Comparison of ENCODE assay signal across 8 cellular contexts in genomic region chr9:125646222-125647100, GRCh38.
A peak's percentile ranks its signal among the peaks of the same experiment; 100 is the strongest.
DNase-seq lines count a peak whose midpoint lies in the region; ATAC-seq and TF ChIP-seq lines count a peak whose summit lies in the region.

No MANE protein-coding gene starts in this region.

- H3K9me3 Mint-ChIP-seq in activated naive CD4-positive, alpha-beta T cell treated with anti-CD3 and anti-CD28 coated beads for 36 hours: no peaks in the 10 kb centered on the region

- no peak for ATAC-seq in thoracic aorta (ENCODE audit: insufficient number of reproducible peaks, low FRiP score, low read depth)
- no peak for ATAC-seq in HG03460 (IDR thresholded peaks at IDR 0.05; ENCODE audit: unreplicated experiment)

- no peak for TF ChIP-seq CTCF in SK-N-SH (IDR thresholded peaks at IDR 0.05)
- TF ChIP-seq CTCF in fibroblast of the aortic adventitia (IDR thresholded peaks at IDR 0.05; ENCODE audit: insufficient read depth, low read length): no peak
- TF ChIP-seq CTCF in thoracic aorta (IDR thresholded peaks at IDR 0.05): no peak

- H3K4me3 ChIP-seq in SK-N-SH (ENCODE audit: low read depth in 2 of 2, low read length in 1 of 2): peak overlapping the region in 1 of 2 experiments; percentile 41; a peak in 2 of 4 replicates
- H3K4me3 ChIP-seq in fibroblast of the aortic adventitia (ENCODE audit: low read depth, low read length): no peak overlapping the region
- peak overlapping the region; percentile 4 for H3K4me3 ChIP-seq in thoracic aorta

- peaks cover 54% of the 10 kb centered on the region for H3F3A ChIP-seq in SK-N-SH (replicated peaks; ENCODE audit: insufficient read depth)

- intact Hi-C loops in activated naive CD4-positive, alpha-beta T cell treated with anti-CD3 and anti-CD28 coated beads for 36 hours (cut with micrococcal nuclease): loop anchor here (1.0 to 5.0 kb wide), 4 partner anchors 14 to 449 kb away; no protein-coding TSS in a partner anchor

- TF ChIP-seq RAD21 in SK-N-SH (IDR thresholded peaks at IDR 0.05; ENCODE audit: low read length): no peak

- peak overlapping the region; percentile 47 for H3K4me3 Mint-ChIP-seq in activated naive CD4-positive, alpha-beta T cell treated with anti-CD3 and anti-CD28 coated beads for 36 hours

- no peak for DNase-seq in activated naive CD4-positive, alpha-beta T cell treated with anti-CD3 and anti-CD28 coated beads for 36 hours
- DNase-seq in activated naive CD4-positive, alpha-beta T cell (lab: John Stamatoyannopoulos, UW): no peak
- DNase-seq in SK-N-SH (peak; percentile 45), fibroblast of the aortic adventitia (ENCODE audit: low read depth) (peak; percentile 44), thoracic aorta (ENCODE audit: low spot score) (no peak), erythroblast (lab: John Stamatoyannopoulos, UW) (no peak), NCI-H226 (no peak)

- H3K4me2 ChIP-seq in SK-N-SH: peak overlapping the region; percentile 70

- H3K27ac ChIP-seq in SK-N-SH (ENCODE audit: low read depth in 2 of 2, low read length in 1 of 2) (peak overlapping the region; percentile 48 to 98; a peak in 3 of 4 replicates), thoracic aorta (peak overlapping the region in 1 of 2 donors; percentile 5)

- H4K20me1 ChIP-seq in SK-N-SH (ENCODE audit: insufficient read depth): no peaks in the 10 kb centered on the region

- peak overlapping the region; percentile 27; the same call in 1 of the 2 replicates for H3K9ac ChIP-seq in SK-N-SH

- H3K4me1 ChIP-seq in SK-N-SH (ENCODE audit: control insufficient read depth in 1 of 2, insufficient read depth in 2 of 2, low read depth in 1 of 2, low read length in 1 of 2) (peaks cover 18 to 30% of the 10 kb centered on the region in 2 experiments), thoracic aorta (ENCODE audit: control insufficient read depth in 1 of 2, low read depth in 2 of 2) (peaks cover 0 to 9% of the 10 kb centered on the region in 2 donors)

- H2AFZ ChIP-seq in SK-N-SH (ENCODE audit: low read depth): 0 out of 2 replicates have a peak overlapping the region, but pooled peaks have one; percentile 14

- H3K36me3 ChIP-seq in SK-N-SH (replicated peaks in 1 of 2; ENCODE audit: control insufficient read depth in 1 of 2, insufficient read depth in 2 of 2, low read length in 1 of 2) (peaks cover 0 to 2% of the 10 kb centered on the region in 2 experiments), thoracic aorta (no peaks in the 10 kb centered on the region)

- POLR2A ChIA-PET in SK-N-SH (lab: Yijun Ruan, JAX): no interaction called here

- H3K9me2 ChIP-seq in SK-N-SH: no peaks in the 10 kb centered on the region

- peaks cover 4% of the 10 kb centered on the region for H3K36me3 Mint-ChIP-seq in activated naive CD4-positive, alpha-beta T cell treated with anti-CD3 and anti-CD28 coated beads for 36 hours (ENCODE audit: low read depth)

- TF ChIP-seq POLR2A in erythroblast (IDR thresholded peaks at IDR 0.05; ENCODE audit: low read length): no peak

- H3K27me3 ChIP-seq in SK-N-SH (ENCODE audit: insufficient read depth): no peaks in the 10 kb centered on the region
- no peaks in the 10 kb centered on the region for H3K27me3 ChIP-seq in thoracic aorta (replicated peaks; ENCODE audit: insufficient read depth)

- H3K9me3 ChIP-seq in SK-N-SH (no peaks in the 10 kb centered on the region), thoracic aorta (no peaks in the 10 kb centered on the region)

- WGBS in SK-N-SH (ENCODE audit: low lambda C conversion rate): 19% methylated on average over 7 of the region's 7 CpGs

- peak; percentile 49 to 93; a peak in 3 of 4 replicates for TF ChIP-seq EP300 in SK-N-SH (IDR thresholded peaks at IDR 0.05; ENCODE audit: borderline replicate concordance in 1 of 2, low read depth in 1 of 2, low read length in 1 of 2)

- peaks cover 85% of the 10 kb centered on the region for H3K79me2 ChIP-seq in SK-N-SH (ENCODE audit: insufficient read depth)

- peaks cover 79% of the 10 kb centered on the region for H3K4me1 Mint-ChIP-seq in activated naive CD4-positive, alpha-beta T cell treated with anti-CD3 and anti-CD28 coated beads for 36 hours (ENCODE audit: low read depth)

- no peaks in the 10 kb centered on the region for H3K27me3 Mint-ChIP-seq in activated naive CD4-positive, alpha-beta T cell treated with anti-CD3 and anti-CD28 coated beads for 36 hours (ENCODE audit: low read depth)

- peak overlapping the region; percentile 37 for H3K27ac Mint-ChIP-seq in activated naive CD4-positive, alpha-beta T cell treated with anti-CD3 and anti-CD28 coated beads for 36 hours

- CTCF ChIA-PET in activated naive CD4-positive, alpha-beta T cell treated with anti-CD3 and anti-CD28 coated beads for 36 hours (lab: Charles Lee): interaction anchor here (0.7 to 0.8 kb wide), 2 partner anchors 24 to 239 kb away, joined by 3 to 4 read pairs; no protein-coding TSS in a partner anchor
- CTCF ChIA-PET in SK-N-SH (lab: Yijun Ruan, JAX): interaction anchor here (0.6 to 1.4 kb wide), 4 partner anchors 7 to 88 kb away, joined by 3 to 5 read pairs (median 3); no protein-coding TSS in a partner anchor

TF ChIP-seq in SK-N-SH, 30 proteins besides CTCF, POLR2A, EP300 and RAD21 (continues in another document):
- peak; percentile 93; the same call in 1 of the 2 replicates for TF ChIP-seq SIN3A (IDR thresholded peaks at IDR 0.05; ENCODE audit: borderline replicate concordance, low read depth, low read length)
- no peak for TF ChIP-seq USF1 (IDR thresholded peaks at IDR 0.05; ENCODE audit: borderline replicate concordance, low read depth)
- no peak for TF ChIP-seq GABPA (IDR thresholded peaks at IDR 0.05; ENCODE audit: low read depth)
- TF ChIP-seq FOXJ3 (CRISPR knock-in tag; IDR thresholded peaks at IDR 0.05): no peak
- TF ChIP-seq PBX3 (IDR thresholded peaks at IDR 0.05): peak; percentile 94
- TF ChIP-seq MXI1 (IDR thresholded peaks at IDR 0.05; ENCODE audit: low read depth, low read length): peak; percentile 90
- TF ChIP-seq ZBTB33 (IDR thresholded peaks at IDR 0.05; ENCODE audit: borderline replicate concordance, low read depth): 0 out of 2 replicates have a peak, but pooled peaks have one; percentile 33
- no peak for TF ChIP-seq CHD2 (IDR thresholded peaks at IDR 0.05; ENCODE audit: low read length, partially characterized antibody)
- no peak for TF ChIP-seq MEF2A (IDR thresholded peaks at IDR 0.05; ENCODE audit: borderline replicate concordance, low read depth)
- no peak for TF ChIP-seq NRF1 (IDR thresholded peaks at IDR 0.05; ENCODE audit: low read depth, low read length)
- no peak for TF ChIP-seq SMC3 (IDR thresholded peaks at IDR 0.05; ENCODE audit: low read depth, low read length)
- TF ChIP-seq EZH2phosphoT487 (IDR thresholded peaks at IDR 0.05; ENCODE audit: borderline replicate concordance, low read depth): no peak
- 0 out of 2 replicates have a peak, but pooled peaks have one; percentile 38 for TF ChIP-seq MAX (IDR thresholded peaks at IDR 0.05; ENCODE audit: low read depth)
- peak; percentile 75 for TF ChIP-seq POLR2AphosphoS5 (IDR thresholded peaks at IDR 0.05; ENCODE audit: low read depth, low read length)
- TF ChIP-seq RCOR1 (IDR thresholded peaks at IDR 0.05; ENCODE audit: low read length): peak; percentile 90
- no peak for TF ChIP-seq YY1 (IDR thresholded peaks at IDR 0.05; ENCODE audit: low read depth)
- no peak for TF ChIP-seq USF2 (IDR thresholded peaks at IDR 0.05; ENCODE audit: borderline replicate concordance, low read depth, low read length)
- TF ChIP-seq FOXM1 (IDR thresholded peaks at IDR 0.05; ENCODE audit: low read depth): no peak
- no peak for TF ChIP-seq TAF1 (IDR thresholded peaks at IDR 0.05; ENCODE audit: borderline replicate concordance, low read depth, low read length)

Comparison
In these comparisons a context has a peak if more than half of its experiments do, and no peak if none do; other contexts are left out.
1. DNase-seq: peak in SK-N-SH (single experiment) and fibroblast of the aortic adventitia (single experiment); none in activated naive CD4-positive, alpha-beta T cell treated with anti-CD3 and anti-CD28 coated beads for 36 hours (single experiment), activated naive CD4-positive, alpha-beta T cell (0 of 4), thoracic aorta (single experiment), erythroblast (0 of 2) and NCI-H226 (single experiment).